In the genomic region with DNA sequence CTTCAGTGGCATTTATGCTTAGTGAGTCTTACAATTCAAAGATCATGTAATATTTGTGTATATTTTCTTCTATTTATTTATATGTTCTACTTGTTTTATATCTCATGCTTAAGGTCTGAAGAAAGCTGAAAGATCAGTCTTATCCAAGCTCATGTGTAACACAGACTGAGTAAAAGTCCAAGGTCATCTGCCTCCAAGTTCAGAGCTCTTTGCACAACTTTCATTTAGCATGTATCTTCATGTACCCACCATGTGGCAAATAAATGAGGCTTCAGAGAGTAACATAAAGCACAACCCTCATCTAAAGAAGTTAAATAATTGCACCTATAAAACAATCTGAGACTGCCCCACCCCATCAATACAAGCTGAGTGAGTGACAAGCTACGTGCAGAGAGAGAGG, we compare ENCODE assay signal across 20 cellular contexts.
"Had no signal": no experiment of that assay in that cellular context is flagged by ENCODE, and none has a peak within 500 bp of the region (broad histone marks: within the 10 kb centered on the region; RNA-seq: fewer than 3 reads in every experiment).

No MANE protein-coding gene starts in this region.

- H3K4me3 ChIP-seq: SJCRH30 had no signal

- DNase-seq: IMR-90, MV-4-11, NCI-H1048, NCI-H1105, NCI-H1417, NCI-H1436 treated with DMSO at 0.1 percent for 48 hours, NCI-H1694, NCI-H187 treated with DMSO at 0.1 percent for 48 hours, NCI-H2029 treated with DMSO at 0.1 percent for 48 hours, NCI-H2227 treated with DMSO at 0.1 percent for 48 hours, NCI-H510A, NCI-H524 treated with DMSO at 0.1 percent for 48 hours, NCI-H69, NCI-H774, SHP77 treated with DMSO at 0.1 percent for 48 hours, SJCRH30 had no signal

- H3K4me2 ChIP-seq: KMS-11 had no signal

- H3K4me1 ChIP-seq: SJCRH30 had no signal

- ATAC-seq: Panc1, SK-N-SH treated with all-trans-retinoic acid at 6 μM for 48 hours had no signal

- H3K27me3 ChIP-seq: SJCRH30 had no signal

- H3K9ac ChIP-seq: KMS-11 had no signal

- H3K27ac ChIP-seq: KMS-11, RWPE1, SJCRH30 had no signal

- H3K36me3 ChIP-seq: SJCRH30 had no signal

- H3K9me3 ChIP-seq: SJCRH30 had no signal
